ENCODE assay signal across 1 cellular context in the genomic region with DNA sequence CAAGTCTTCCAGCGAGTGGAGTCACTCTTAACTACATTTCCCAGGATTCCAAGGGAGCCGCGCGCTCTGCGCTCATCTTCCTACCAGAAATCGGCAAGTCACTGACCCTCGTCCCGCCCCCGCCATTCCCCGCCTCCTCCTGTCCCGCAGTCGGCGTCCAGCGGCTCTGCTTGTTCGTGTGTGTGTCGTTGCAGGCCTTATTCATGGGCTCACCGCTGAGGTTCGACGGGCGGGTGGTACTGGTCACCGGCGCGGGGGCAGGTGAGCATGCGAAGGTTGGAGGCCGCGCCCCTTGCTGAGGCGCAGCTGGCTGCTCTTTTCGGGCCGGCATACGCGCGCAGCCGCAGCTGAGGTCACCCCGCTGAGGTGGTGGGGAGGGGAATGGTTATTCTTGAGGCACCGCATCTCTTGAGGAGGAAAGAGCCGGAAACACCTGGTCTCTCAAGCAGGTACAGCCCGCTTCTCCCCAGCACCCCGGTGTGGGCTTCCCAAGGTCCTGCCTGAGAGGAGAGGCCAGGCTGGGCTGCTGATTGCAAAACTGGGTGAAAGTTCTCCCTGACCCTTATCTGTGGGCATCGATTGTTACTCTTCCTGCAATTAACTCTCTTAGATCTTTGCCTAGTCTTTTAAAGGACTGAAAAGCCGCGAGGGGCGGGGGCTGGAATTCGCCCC.
TF ChIP-seq lines count a peak whose summit lies in the region.

A gene with protein sequence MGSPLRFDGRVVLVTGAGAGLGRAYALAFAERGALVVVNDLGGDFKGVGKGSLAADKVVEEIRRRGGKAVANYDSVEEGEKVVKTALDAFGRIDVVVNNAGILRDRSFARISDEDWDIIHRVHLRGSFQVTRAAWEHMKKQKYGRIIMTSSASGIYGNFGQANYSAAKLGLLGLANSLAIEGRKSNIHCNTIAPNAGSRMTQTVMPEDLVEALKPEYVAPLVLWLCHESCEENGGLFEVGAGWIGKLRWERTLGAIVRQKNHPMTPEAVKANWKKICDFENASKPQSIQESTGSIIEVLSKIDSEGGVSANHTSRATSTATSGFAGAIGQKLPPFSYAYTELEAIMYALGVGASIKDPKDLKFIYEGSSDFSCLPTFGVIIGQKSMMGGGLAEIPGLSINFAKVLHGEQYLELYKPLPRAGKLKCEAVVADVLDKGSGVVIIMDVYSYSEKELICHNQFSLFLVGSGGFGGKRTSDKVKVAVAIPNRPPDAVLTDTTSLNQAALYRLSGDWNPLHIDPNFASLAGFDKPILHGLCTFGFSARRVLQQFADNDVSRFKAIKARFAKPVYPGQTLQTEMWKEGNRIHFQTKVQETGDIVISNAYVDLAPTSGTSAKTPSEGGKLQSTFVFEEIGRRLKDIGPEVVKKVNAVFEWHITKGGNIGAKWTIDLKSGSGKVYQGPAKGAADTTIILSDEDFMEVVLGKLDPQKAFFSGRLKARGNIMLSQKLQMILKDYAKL (plus strand): TSS at position 125 of the 672 bp plus-strand sequence. CDS start 79 bp downstream, at position 204.

TF ChIP-seq in SK-N-SH treated with all-trans-retinoic acid at 6 μM for 48 hours, 23 proteins besides CTCF, POLR2A, EP300 and RAD21 (continued from another document):
- TF ChIP-seq, protein P1, sequence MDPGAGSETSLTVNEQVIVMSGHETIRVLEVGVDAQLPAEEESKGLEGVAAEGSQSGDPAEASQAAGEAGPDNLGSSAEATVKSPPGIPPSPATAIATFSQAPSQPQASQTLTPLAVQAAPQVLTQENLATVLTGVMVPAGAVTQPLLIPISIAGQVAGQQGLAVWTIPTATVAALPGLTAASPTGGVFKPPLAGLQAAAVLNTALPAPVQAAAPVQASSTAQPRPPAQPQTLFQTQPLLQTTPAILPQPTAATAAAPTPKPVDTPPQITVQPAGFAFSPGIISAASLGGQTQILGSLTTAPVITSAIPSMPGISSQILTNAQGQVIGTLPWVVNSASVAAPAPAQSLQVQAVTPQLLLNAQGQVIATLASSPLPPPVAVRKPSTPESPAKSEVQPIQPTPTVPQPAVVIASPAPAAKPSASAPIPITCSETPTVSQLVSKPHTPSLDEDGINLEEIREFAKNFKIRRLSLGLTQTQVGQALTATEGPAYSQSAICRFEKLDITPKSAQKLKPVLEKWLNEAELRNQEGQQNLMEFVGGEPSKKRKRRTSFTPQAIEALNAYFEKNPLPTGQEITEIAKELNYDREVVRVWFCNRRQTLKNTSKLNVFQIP (CRISPR knock-in tag; IDR thresholded peaks at IDR 0.05; ENCODE audit: borderline replicate concordance, low read depth): no peak
- no peak for TF ChIP-seq ZFP3 (CRISPR knock-in tag; IDR thresholded peaks at IDR 0.05)
- TF ChIP-seq PPARA (CRISPR knock-in tag; IDR thresholded peaks at IDR 0.05; ENCODE audit: borderline replicate concordance): no peak
- TF ChIP-seq ZNF565 (CRISPR knock-in tag; conservative IDR thresholded peaks at IDR 0.05; ENCODE audit: low read depth): no peak
- TF ChIP-seq BACH2 (CRISPR knock-in tag; IDR thresholded peaks at IDR 0.05; ENCODE audit: borderline replicate concordance): no peak
